1 cellular context compared by ENCODE assay signal in genomic region chr5:62208218-62208852, GRCh38.
TF ChIP-seq lines count a peak whose summit lies in the region.

No MANE protein-coding gene starts in this region.

TF ChIP-seq in HepG2, 621 proteins besides CTCF, POLR2A, EP300 and RAD21 (continued from another document and continues in another):
- TF ChIP-seq PLSCR1 (CRISPR knock-in tag; IDR thresholded peaks at IDR 0.05; ENCODE audit: borderline replicate concordance): no peak
- no peak for TF ChIP-seq KDM1A (CRISPR knock-in tag; IDR thresholded peaks at IDR 0.05)
- TF ChIP-seq CBFB (CRISPR knock-in tag; IDR thresholded peaks at IDR 0.05): no peak
- TF ChIP-seq FOXO1 (CRISPR knock-in tag; IDR thresholded peaks at IDR 0.05): 0 out of 2 replicates have a peak, but pooled peaks have one; percentile 16
- no peak for TF ChIP-seq ZSCAN9 (CRISPR knock-in tag; IDR thresholded peaks at IDR 0.05; ENCODE audit: borderline replicate concordance)
- no peak for TF ChIP-seq TBX3 (IDR thresholded peaks at IDR 0.05; ENCODE audit: borderline replicate concordance)
- no peak for TF ChIP-seq ELK4 (CRISPR knock-in tag; IDR thresholded peaks at IDR 0.05; ENCODE audit: borderline replicate concordance)
- TF ChIP-seq PHB2 (IDR thresholded peaks at IDR 0.05; ENCODE audit: partially characterized antibody): no peak
- TF ChIP-seq ZNF878 (CRISPR knock-in tag; IDR thresholded peaks at IDR 0.05): no peak
- TF ChIP-seq MAX (IDR thresholded peaks at IDR 0.05): peak; percentile 33; the same call in 1 of the 2 replicates
- no peak for TF ChIP-seq ZNF232 (CRISPR knock-in tag; IDR thresholded peaks at IDR 0.05; ENCODE audit: borderline replicate concordance)
- no peak for TF ChIP-seq NR2F6 (IDR thresholded peaks at IDR 0.05)
- no peak for TF ChIP-seq NR2F6 (CRISPR knock-in tag; IDR thresholded peaks at IDR 0.05)
- no peak for TF ChIP-seq NR3C1 (CRISPR knock-in tag; IDR thresholded peaks at IDR 0.05)
- no peak for TF ChIP-seq DMTF1 (CRISPR knock-in tag; IDR thresholded peaks at IDR 0.05)
- no peak for TF ChIP-seq ZFP82 (CRISPR knock-in tag; IDR thresholded peaks at IDR 0.05; ENCODE audit: borderline replicate concordance)
- TF ChIP-seq HOXA5 (CRISPR knock-in tag; IDR thresholded peaks at IDR 0.05): no peak
- TF ChIP-seq HNRNPLL (IDR thresholded peaks at IDR 0.05; ENCODE audit: low read depth, low read length, poor library complexity, severe bottlenecking): no peak
- no peak for TF ChIP-seq ZNF598 (CRISPR knock-in tag; IDR thresholded peaks at IDR 0.05; ENCODE audit: borderline replicate concordance)
- TF ChIP-seq NBN (conservative IDR thresholded peaks at IDR 0.05): no peak
- no peak for TF ChIP-seq MAZ (IDR thresholded peaks at IDR 0.05; ENCODE audit: borderline replicate concordance, low read depth, low read length)
- no peak for TF ChIP-seq MAZ (CRISPR knock-in tag; IDR thresholded peaks at IDR 0.05; ENCODE audit: low read depth)
- TF ChIP-seq BORCS8-MEF2B (CRISPR knock-in tag; IDR thresholded peaks at IDR 0.05): no peak
- 0 out of 2 replicates have a peak, but pooled peaks have one; percentile 45 for TF ChIP-seq ZNF564 (CRISPR knock-in tag; IDR thresholded peaks at IDR 0.05)
- TF ChIP-seq GPN1 (CRISPR knock-in tag; IDR thresholded peaks at IDR 0.05; ENCODE audit: borderline replicate concordance): no peak
- TF ChIP-seq ZBTB49 (CRISPR knock-in tag; IDR thresholded peaks at IDR 0.05; ENCODE audit: borderline replicate concordance): no peak
- no peak for TF ChIP-seq ELF4 (CRISPR knock-in tag; IDR thresholded peaks at IDR 0.05; ENCODE audit: borderline replicate concordance)
- no peak for TF ChIP-seq ZNF224 (CRISPR knock-in tag; IDR thresholded peaks at IDR 0.05)
- TF ChIP-seq U2AF1 (optimal IDR thresholded peaks at IDR 0.05; ENCODE audit: low read depth, low read length): no peak
- TF ChIP-seq XRCC5 (optimal IDR thresholded peaks at IDR 0.05; ENCODE audit: low read length): no peak
- no peak for TF ChIP-seq ZNF775 (CRISPR knock-in tag; IDR thresholded peaks at IDR 0.05; ENCODE audit: borderline replicate concordance)
- TF ChIP-seq KDM3A (CRISPR knock-in tag; IDR thresholded peaks at IDR 0.05; ENCODE audit: low read depth): no peak
- TF ChIP-seq ATF2 (CRISPR knock-in tag; IDR thresholded peaks at IDR 0.05): no peak
- TF ChIP-seq GMEB2 (CRISPR knock-in tag; IDR thresholded peaks at IDR 0.05; ENCODE audit: low read depth): no peak
- TF ChIP-seq SMAD3 (CRISPR knock-in tag; IDR thresholded peaks at IDR 0.05): no peak
- TF ChIP-seq POLR2AphosphoS5 (IDR thresholded peaks at IDR 0.05; ENCODE audit: low read depth, low read length): no peak
- TF ChIP-seq ZNF567 (CRISPR knock-in tag; IDR thresholded peaks at IDR 0.05; ENCODE audit: borderline replicate concordance): no peak
- no peak for TF ChIP-seq NFKB2 (CRISPR knock-in tag; IDR thresholded peaks at IDR 0.05; ENCODE audit: borderline replicate concordance)
- no peak for TF ChIP-seq NR0B2 (CRISPR knock-in tag; IDR thresholded peaks at IDR 0.05)
- TF ChIP-seq ZBTB2 (CRISPR knock-in tag; IDR thresholded peaks at IDR 0.05; ENCODE audit: low read depth): no peak
- TF ChIP-seq ZNF451 (CRISPR knock-in tag; IDR thresholded peaks at IDR 0.05): no peak
- no peak for TF ChIP-seq SNAI1 (CRISPR knock-in tag; IDR thresholded peaks at IDR 0.05; ENCODE audit: borderline replicate concordance)
- TF ChIP-seq TBL1XR1 (IDR thresholded peaks at IDR 0.05; ENCODE audit: borderline replicate concordance, low read length, partially characterized antibody): no peak
- TF ChIP-seq ZFP36 (IDR thresholded peaks at IDR 0.05; ENCODE audit: borderline replicate concordance, low read depth, low read length, partially characterized antibody): no peak
- no peak for TF ChIP-seq NKX3-1 (CRISPR knock-in tag; IDR thresholded peaks at IDR 0.05)
- TF ChIP-seq SNAPC5 (CRISPR knock-in tag; IDR thresholded peaks at IDR 0.05; ENCODE audit: borderline replicate concordance): no peak
- TF ChIP-seq STAG1 (CRISPR knock-in tag; IDR thresholded peaks at IDR 0.05): no peak
- no peak for TF ChIP-seq ZFAT (CRISPR knock-in tag; conservative IDR thresholded peaks at IDR 0.05)
- TF ChIP-seq NFAT5 (CRISPR knock-in tag; IDR thresholded peaks at IDR 0.05): no peak
- no peak for TF ChIP-seq HNRNPUL1 (IDR thresholded peaks at IDR 0.05; ENCODE audit: low read depth, low read length)
- no peak for TF ChIP-seq ZNF850 (CRISPR knock-in tag; conservative IDR thresholded peaks at IDR 0.05)
